14 cellular contexts compared by ENCODE assay signal in genomic region chr3:81778678-81779182, GRCh38. TPM values are rescaled to one million over a fixed set of nuclear protein-coding genes. Genes with fewer than 3 reads are reported as not detected.
DNase-seq lines count a peak whose midpoint lies in the region; ATAC-seq and TF ChIP-seq lines count a peak whose summit lies in the region.
"Had no signal": no experiment of that assay in that cellular context is flagged by ENCODE, and none has a peak within 500 bp of the region (broad histone marks: within the 10 kb centered on the region; RNA-seq: fewer than 3 reads in every experiment).

No MANE protein-coding gene starts in this region.

- peak; percentile 52 for ATAC-seq in GM18505 (IDR thresholded peaks at IDR 0.05; ENCODE audit: unreplicated experiment)
- peak; percentile 73 for ATAC-seq in GM21717 (IDR thresholded peaks at IDR 0.05; ENCODE audit: unreplicated experiment)
- ATAC-seq in HG03520 (IDR thresholded peaks at IDR 0.05; ENCODE audit: unreplicated experiment) = peak; percentile 54
- ATAC-seq in WTC11 = no peak
- ATAC-seq in naive thymus-derived CD4-positive, alpha-beta T cell = no peak
- ATAC-seq: stimulated activated naive CD8-positive, alpha-beta T cell treated with anti-CD3 and anti-CD28 coated beads, Interleukin-15, amount 100 ng/mL, for 72 hours had no signal

- no peak overlapping the region for H3K27ac Mint-ChIP-seq in WTC11
- no peak overlapping the region for H3K27ac Mint-ChIP-seq in naive thymus-derived CD4-positive, alpha-beta T cell
- H3K27ac Mint-ChIP-seq: activated naive CD8-positive, alpha-beta T cell; CD8-positive, alpha-beta memory T cell; progenitor cell of endocrine pancreas; stimulated activated naive CD8-positive, alpha-beta T cell treated with anti-CD3 and anti-CD28 coated beads, Interleukin-15, amount 100 ng/mL, for 72 hours had no signal

- no peaks in the 10 kb centered on the region for H3K4me1 ChIP-seq in naive thymus-derived CD4-positive, alpha-beta T cell (ENCODE audit: control insufficient read depth in 2 of 2, insufficient read depth in 2 of 2, low read length in 2 of 2)

- H3K27ac ChIP-seq in naive thymus-derived CD4-positive, alpha-beta T cell (ENCODE audit: low read depth, low read length) = no peak overlapping the region

- TF ChIP-seq POLR2A in GM18505 (IDR thresholded peaks at IDR 0.05; ENCODE audit: borderline replicate concordance, extremely low read depth, insufficient read depth, insufficient read length) = no peak

- H3K9me3 Mint-ChIP-seq in WTC11 = peaks cover 37% of the 10 kb centered on the region
- H3K9me3 Mint-ChIP-seq in naive thymus-derived CD4-positive, alpha-beta T cell = peaks cover 0 to 12% (median 2%) of the 10 kb centered on the region in 11 donors

- no peak overlapping the region for H3K4me3 Mint-ChIP-seq in WTC11
- H3K4me3 Mint-ChIP-seq in naive thymus-derived CD4-positive, alpha-beta T cell = no peak overlapping the region
- H3K4me3 Mint-ChIP-seq: activated naive CD8-positive, alpha-beta T cell; CD8-positive, alpha-beta memory T cell; stimulated activated naive CD8-positive, alpha-beta T cell treated with anti-CD3 and anti-CD28 coated beads, Interleukin-15, amount 100 ng/mL, for 72 hours had no signal

- no peaks in the 10 kb centered on the region for H3K9me3 ChIP-seq in naive thymus-derived CD4-positive, alpha-beta T cell (ENCODE audit: control insufficient read depth in 2 of 3, low read length in 3 of 3)

- DNase-seq in fibroblast of the conjunctiva (ENCODE audit: low read depth) (peak; percentile 51), NCI-H345 treated with DMSO at 0.1 percent for 48 hours (lab: John Stamatoyannopoulos, UW; ENCODE audit: unreplicated experiment) (no peak), SHP77 (lab: John Stamatoyannopoulos, UW) (no peak), WTC11 (ENCODE audit: low spot score) (no peak)
- DNase-seq in naive thymus-derived CD4-positive, alpha-beta T cell = no peak
- DNase-seq: CD8-positive, alpha-beta memory T cell; NCI-H2081 treated with DMSO at 0.1 percent for 48 hours; stimulated activated CD4-positive, alpha-beta T cell treated with anti-CD3 and anti-CD28 coated beads, Interleukin-4, amount 100 ng/mL, for 4 hours; stimulated activated naive CD8-positive, alpha-beta T cell treated with anti-CD3 and anti-CD28 coated beads, Interleukin-15, amount 100 ng/mL, for 72 hours had no signal

- H3K4me1 Mint-ChIP-seq in WTC11 = no peaks in the 10 kb centered on the region
- no peaks in the 10 kb centered on the region for H3K4me1 Mint-ChIP-seq in naive thymus-derived CD4-positive, alpha-beta T cell
- H3K4me1 Mint-ChIP-seq: CD8-positive, alpha-beta memory T cell; stimulated activated naive CD8-positive, alpha-beta T cell treated with anti-CD3 and anti-CD28 coated beads, Interleukin-15, amount 100 ng/mL, for 72 hours had no signal

- no peaks in the 10 kb centered on the region for H3K36me3 ChIP-seq in naive thymus-derived CD4-positive, alpha-beta T cell (ENCODE audit: control insufficient read depth in 2 of 3, insufficient read depth in 3 of 3, low read length in 3 of 3)

- H3K36me3 Mint-ChIP-seq in WTC11 = peaks cover 29% of the 10 kb centered on the region
- H3K36me3 Mint-ChIP-seq in naive thymus-derived CD4-positive, alpha-beta T cell = peaks cover 0 to 8% (median 0%) of the 10 kb centered on the region in 5 donors
- H3K36me3 Mint-ChIP-seq: activated naive CD8-positive, alpha-beta T cell; CD8-positive, alpha-beta memory T cell had no signal

- H3K27me3 Mint-ChIP-seq in WTC11 (ENCODE audit: low read depth) = peaks cover 4% of the 10 kb centered on the region; the same call in 1 of the 2 replicates
- H3K27me3 Mint-ChIP-seq in naive thymus-derived CD4-positive, alpha-beta T cell = peaks cover 0 to 4% (median 2%) of the 10 kb centered on the region in 5 donors
- H3K27me3 Mint-ChIP-seq: progenitor cell of endocrine pancreas had no signal

- POLR2A ChIA-PET in WTC11 (lab: Charles Lee) = interaction anchor here (0.6 kb wide), 1 partner anchor 303 kb away, joined by 4 read pairs; no protein-coding TSS in a partner anchor
- POLR2A ChIA-PET in naive thymus-derived CD4-positive, alpha-beta T cell (lab: Charles Lee) = interaction anchor here (0.8 kb wide), 1 partner anchor 23 kb away, joined by 3 read pairs; no protein-coding TSS in a partner anchor

- TF ChIP-seq CTCF in WTC11 (IDR thresholded peaks at IDR 0.05) = no peak

- no peaks in the 10 kb centered on the region for H3K27me3 ChIP-seq in naive thymus-derived CD4-positive, alpha-beta T cell (ENCODE audit: control insufficient read depth in 2 of 2, insufficient read depth in 2 of 2, low read length in 2 of 2)

- intact Hi-C loops in naive thymus-derived CD4-positive, alpha-beta T cell (cut with micrococcal nuclease) = no loop called here

- H3K4me3 ChIP-seq in naive thymus-derived CD4-positive, alpha-beta T cell (ENCODE audit: low read length) = no peak overlapping the region

- CTCF ChIA-PET in WTC11 (lab: Charles Lee) = no interaction called here
- CTCF ChIA-PET in naive thymus-derived CD4-positive, alpha-beta T cell (lab: Charles Lee) = no interaction called here

TF ChIP-seq in WTC11, 78 proteins besides CTCF, POLR2A, EP300 and RAD21:
- TF ChIP-seq ZNF121 (CRISPR knock-in tag; IDR thresholded peaks at IDR 0.05) = no peak
- TF ChIP-seq ZNF512 (CRISPR knock-in tag; IDR thresholded peaks at IDR 0.05; ENCODE audit: borderline replicate concordance) = no peak
- no peak for TF ChIP-seq ERG (CRISPR knock-in tag; IDR thresholded peaks at IDR 0.05)
- no peak for TF ChIP-seq CREM (CRISPR knock-in tag; IDR thresholded peaks at IDR 0.05)
- TF ChIP-seq, protein P1, sequence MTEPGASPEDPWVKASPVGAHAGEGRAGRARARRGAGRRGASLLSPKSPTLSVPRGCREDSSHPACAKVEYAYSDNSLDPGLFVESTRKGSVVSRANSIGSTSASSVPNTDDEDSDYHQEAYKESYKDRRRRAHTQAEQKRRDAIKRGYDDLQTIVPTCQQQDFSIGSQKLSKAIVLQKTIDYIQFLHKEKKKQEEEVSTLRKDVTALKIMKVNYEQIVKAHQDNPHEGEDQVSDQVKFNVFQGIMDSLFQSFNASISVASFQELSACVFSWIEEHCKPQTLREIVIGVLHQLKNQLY (CRISPR knock-in tag; IDR thresholded peaks at IDR 0.05) = no peak

RNA-seq across cellular contexts. Expression of gene GBE1, which starts 17.3 kb away (rescaled TPM):
- total RNA-seq in WTC11 (2021) = 9.2 to 11.9 TPM (median 11.5 TPM) in 3 replicates
- 10 to 100 TPM in 1 of 5 experiments, 1 to 10 TPM in 4; 6.5 to 33.2 (median 8.3) TPM for total RNA-seq in naive thymus-derived CD4-positive, alpha-beta T cell
- 10 to 100 TPM in 1 of 2 donors, 1 to 10 TPM in 1; 8.0 to 12.1 TPM for polyA plus RNA-seq in naive thymus-derived CD4-positive, alpha-beta T cell

Comparison
In these comparisons a context has a peak if more than half of its experiments do, and no peak if none do; other contexts are left out.
1. ATAC-seq: peak in GM18505 (single experiment), GM21717 (single experiment) and HG03520 (single experiment); none in WTC11 (single experiment) and naive thymus-derived CD4-positive, alpha-beta T cell (single experiment).